In genomic region chr7:139339698-139340036, GRCh38 we compare ENCODE assay signal across 8 cellular contexts. TPM values are rescaled to one million over a fixed set of nuclear protein-coding genes. Genes with fewer than 3 reads are reported as not detected.
DNase-seq lines count a peak whose midpoint lies in the region; ATAC-seq and TF ChIP-seq lines count a peak whose summit lies in the region.

No MANE protein-coding gene starts in this region.

- H3K79me2 ChIP-seq in neural cell (replicated peaks; ENCODE audit: insufficient read depth, low read length), result peaks cover 16% of the 10 kb centered on the region

- peaks cover 0 to 11% (median 1%) of the 10 kb centered on the region in 11 experiments; a peak in 4 of 22 replicates for H3K36me3 ChIP-seq in BLaER1 treated with 17β-estradiol and CSF1 and Interleukin-3, amounts not matched to agents 10 nM and 100 nM
- no peaks in the 10 kb centered on the region for H3K36me3 ChIP-seq in NT2/D1 (ENCODE audit: insufficient read depth, insufficient read length, low read length)
- no peaks in the 10 kb centered on the region for H3K36me3 ChIP-seq in effector memory CD4-positive, alpha-beta T cell (ENCODE audit: control insufficient read depth, insufficient read depth, low read length)
- no peaks in the 10 kb centered on the region for H3K36me3 ChIP-seq in neural cell (ENCODE audit: insufficient read depth, low read length)

- H2AFZ ChIP-seq in neural cell (ENCODE audit: low read depth, low read length), result peak overlapping the region; percentile 36

- no peak for TF ChIP-seq EP300 in neural cell (conservative IDR thresholded peaks at IDR 0.05; ENCODE audit: poor library complexity, severe bottlenecking)

- peak overlapping the region; percentile 95 to 100 (median 99); a peak in 20 of 22 replicates for H3K9ac ChIP-seq in BLaER1 treated with 17β-estradiol and CSF1 and Interleukin-3, amounts not matched to agents 10 nM and 100 nM
- H3K9ac ChIP-seq in NT2/D1 (ENCODE audit: insufficient read length, low read depth) (no peak overlapping the region), neural cell (ENCODE audit: low read length) (peak overlapping the region; percentile 100)

- no peaks in the 10 kb centered on the region for H4K20me1 ChIP-seq in BLaER1 treated with 17β-estradiol and CSF1 and Interleukin-3, amounts not matched to agents 10 nM and 100 nM
- no peaks in the 10 kb centered on the region for H4K20me1 ChIP-seq in neural cell (ENCODE audit: insufficient read depth)

- no peak for TF ChIP-seq CTCF in neural cell (IDR thresholded peaks at IDR 0.05; ENCODE audit: poor library complexity, severe bottlenecking)

- no peaks in the 10 kb centered on the region for H3K27me3 ChIP-seq in BLaER1 treated with 17β-estradiol and CSF1 and Interleukin-3, amounts not matched to agents 10 nM and 100 nM
- H3K27me3 ChIP-seq in NT2/D1 (ENCODE audit: insufficient read depth, insufficient read length) (no peaks in the 10 kb centered on the region), neural cell (ENCODE audit: insufficient read depth, low read depth, low read length) (no peaks in the 10 kb centered on the region)
- H3K27me3 ChIP-seq in effector memory CD4-positive, alpha-beta T cell (replicated peaks; ENCODE audit: control insufficient read depth, insufficient read depth, low read length, poor library complexity, severe bottlenecking), result no peaks in the 10 kb centered on the region

- H3K9me2 ChIP-seq in neural cell (ENCODE audit: insufficient read depth, low read length), result no peaks in the 10 kb centered on the region

- no peak for DNase-seq in NT2/D1 (ENCODE audit: low read depth, low spot score)
- DNase-seq in effector memory CD4-positive, alpha-beta T cell, result no peak
- no peak for DNase-seq in NCI-H146 (lab: John Stamatoyannopoulos, UW)
- no peak for DNase-seq in activated CD8-positive, alpha-beta memory T cell treated with anti-CD3 and anti-CD28 coated beads, Interleukin-2, amount 50 U/mL, for 48 hours

- peaks cover 0 to 10% (median 5%) of the 10 kb centered on the region in 11 experiments; a peak in 16 of 22 replicates for H3K9me3 ChIP-seq in BLaER1 treated with 17β-estradiol and CSF1 and Interleukin-3, amounts not matched to agents 10 nM and 100 nM (replicated peaks in 1 of 11)
- H3K9me3 ChIP-seq in NT2/D1 (ENCODE audit: insufficient read depth, low read length) (no peaks in the 10 kb centered on the region), neural cell (ENCODE audit: low read length) (no peaks in the 10 kb centered on the region)
- H3K9me3 ChIP-seq in effector memory CD4-positive, alpha-beta T cell (ENCODE audit: control insufficient read depth, low read length), result no peaks in the 10 kb centered on the region

- H3K27ac ChIP-seq in BLaER1 treated with 17β-estradiol and CSF1 and Interleukin-3, amounts not matched to agents 10 nM and 100 nM, result peak overlapping the region; percentile 94 to 100 (median 99)
- peak overlapping the region; percentile 98 for H3K27ac ChIP-seq in effector memory CD4-positive, alpha-beta T cell (ENCODE audit: insufficient read depth, low read length, poor library complexity, severe bottlenecking)
- H3K27ac ChIP-seq in neural cell (ENCODE audit: low read length), result peak overlapping the region; percentile 99

- peak overlapping the region; percentile 28 to 92 (median 50); a peak in 20 of 22 replicates for H3K4me2 ChIP-seq in BLaER1 treated with 17β-estradiol and CSF1 and Interleukin-3, amounts not matched to agents 10 nM and 100 nM
- H3K4me2 ChIP-seq in neural cell (ENCODE audit: low read length), result no peak overlapping the region

- peaks cover 9% of the 10 kb centered on the region for H3F3A ChIP-seq in neural cell (ENCODE audit: insufficient read depth, low read length, poor library complexity, severe bottlenecking)

- TF ChIP-seq RAD21 in neural cell (conservative IDR thresholded peaks at IDR 0.05), result no peak

- peaks cover 11 to 21% (median 18%) of the 10 kb centered on the region in 10 experiments for H3K4me1 ChIP-seq in BLaER1 treated with 17β-estradiol and CSF1 and Interleukin-3, amounts not matched to agents 10 nM and 100 nM
- no peaks in the 10 kb centered on the region for H3K4me1 ChIP-seq in NT2/D1 (ENCODE audit: insufficient read depth, insufficient read length)
- peaks cover 6% of the 10 kb centered on the region for H3K4me1 ChIP-seq in effector memory CD4-positive, alpha-beta T cell (ENCODE audit: control insufficient read depth, insufficient read depth, low read length, poor library complexity, severe bottlenecking)

- ATAC-seq in GM18517 (IDR thresholded peaks at IDR 0.05; ENCODE audit: unreplicated experiment) (no peak), esophagus mucosa (no peak)

- peak overlapping the region; percentile 67 to 91 (median 80) for H3K4me3 ChIP-seq in BLaER1 treated with 17β-estradiol and CSF1 and Interleukin-3, amounts not matched to agents 10 nM and 100 nM
- H3K4me3 ChIP-seq in NT2/D1 (ENCODE audit: insufficient read length, low read depth) (peak overlapping the region; percentile 96), neural cell (ENCODE audit: low read length) (peak overlapping the region; percentile 93)
- H3K4me3 ChIP-seq in effector memory CD4-positive, alpha-beta T cell (ENCODE audit: insufficient read depth, low read depth, low read length, poor library complexity, severe bottlenecking), result peak overlapping the region; percentile 95

TF ChIP-seq in neural cell, 6 proteins besides CTCF, POLR2A, EP300 and RAD21:
- no peak for TF ChIP-seq REST (IDR thresholded peaks at IDR 0.05; ENCODE audit: borderline replicate concordance)
- no peak for TF ChIP-seq SMC3 (conservative IDR thresholded peaks at IDR 0.05; ENCODE audit: poor library complexity)
- no peak for TF ChIP-seq MXI1 (conservative IDR thresholded peaks at IDR 0.05; ENCODE audit: poor library complexity, severe bottlenecking)
- TF ChIP-seq TAF1 (IDR thresholded peaks at IDR 0.05; ENCODE audit: low read depth), result no peak
- no peak for TF ChIP-seq EZH2 (IDR thresholded peaks at IDR 0.05; ENCODE audit: borderline replicate concordance, insufficient read depth, low read length, poor library complexity, severe bottlenecking)
- TF ChIP-seq POLR2AphosphoS5 (IDR thresholded peaks at IDR 0.05), result no peak

RNA-seq across cellular contexts. Expression of gene FMC1, which starts 1.5 kb away (rescaled TPM):
- 52.9 and 54.8 TPM in 2 replicates for polyA plus RNA-seq in neural cell
- polyA minus RNA-seq in neural cell, result 13.1 and 16.1 TPM in 2 replicates
- total RNA-seq in esophagus mucosa, result 9.6 TPM

RNA-seq across cellular contexts. Expression of gene LUC7L2, which starts 20.0 kb away (rescaled TPM):
- polyA plus RNA-seq in neural cell, result 118 and 153 TPM in 2 replicates
- polyA minus RNA-seq in neural cell, result 93.7 and 114 TPM in 2 replicates
- total RNA-seq in esophagus mucosa, result 50.6 TPM
